Comparison of ENCODE assay signal across 10 cellular contexts in the genomic region with DNA sequence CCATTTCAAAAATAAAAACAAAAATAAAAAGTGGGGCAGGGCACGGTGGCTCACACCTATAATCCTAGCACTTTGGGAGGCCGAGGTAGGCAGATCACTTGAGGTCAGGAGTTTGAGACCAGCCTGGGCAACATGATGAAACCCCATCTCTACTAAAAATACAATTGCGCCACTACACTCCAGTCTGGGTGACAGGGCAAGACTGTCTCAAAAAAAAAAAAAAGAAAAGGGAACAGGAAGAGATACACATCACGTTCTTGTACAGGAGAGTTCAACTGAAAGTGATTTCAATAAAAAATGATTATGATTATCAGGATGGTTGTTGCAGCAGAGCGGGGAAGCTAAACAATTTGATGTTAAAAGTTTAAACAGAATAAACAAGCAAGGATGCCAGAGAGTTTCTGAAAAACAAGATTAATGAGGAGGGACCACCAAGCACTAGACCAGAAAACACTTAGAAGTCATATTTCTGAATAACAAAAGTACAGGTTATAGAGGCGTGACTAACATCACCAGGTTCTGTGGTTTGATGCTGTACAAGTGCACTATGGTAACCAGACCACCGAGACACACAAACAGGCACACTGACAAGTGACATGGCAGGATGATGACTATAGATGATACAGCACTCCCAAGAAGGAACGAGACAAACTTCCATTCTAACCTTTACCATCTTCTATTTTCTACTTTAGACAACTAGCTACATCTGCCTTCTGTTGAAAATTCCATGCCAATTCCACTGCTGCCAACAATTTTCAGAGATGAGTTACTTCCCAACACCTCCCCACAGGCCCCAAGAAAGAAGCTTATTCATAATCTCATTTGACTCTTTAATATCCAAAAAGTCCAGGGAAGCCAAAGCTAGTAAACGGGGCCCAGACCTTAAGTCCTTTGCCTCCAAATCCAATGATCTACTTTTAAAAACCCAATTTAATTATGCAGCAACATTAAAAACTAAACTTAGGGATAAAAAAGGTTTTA. TPM values are rescaled to one million over a fixed set of nuclear protein-coding genes. Genes with fewer than 3 reads are reported as not detected.
A peak's percentile ranks its signal among the peaks of the same experiment; 100 is the strongest.
DNase-seq lines count a peak whose midpoint lies in the region; ATAC-seq, FAIRE-seq and TF ChIP-seq lines count a peak whose summit lies in the region.
"Had no signal": no experiment of that assay in that cellular context is flagged by ENCODE, and none has a peak within 500 bp of the region (broad histone marks: within the 10 kb centered on the region; RNA-seq: fewer than 3 reads in every experiment).

No MANE protein-coding gene starts in this region.

- no peak overlapping the region for H3K9ac ChIP-seq in IMR-90 (ENCODE audit: low read depth, low read length)
- H3K9ac ChIP-seq: parathyroid adenoma had no signal

- peak overlapping the region; percentile 58 to 83 for H3K27ac Mint-ChIP-seq in activated naive CD4-positive, alpha-beta T cell treated with anti-CD3 and anti-CD28 coated beads, Interleukin-2, amount 50 U/mL, for 72 hours

- dilution Hi-C loops in IMR-90 (cut with HindIII; ENCODE audit: low sequenced_read_pairs, unreplicated experiment), result no loop called here

- TF ChIP-seq CTCF in IMR-90 (conservative IDR thresholded peaks at IDR 0.05; ENCODE audit: low read depth, low read length), result no peak
- TF ChIP-seq CTCF in osteoblast (IDR thresholded peaks at IDR 0.05; ENCODE audit: extremely low read depth, low read depth, low read length), result no peak
- no peak for TF ChIP-seq CTCF in tibial nerve (IDR thresholded peaks at IDR 0.05)

- peaks cover 17 to 35% of the 10 kb centered on the region in 2 experiments for H3K79me1 ChIP-seq in IMR-90 (ENCODE audit: low read depth in 1 of 2, low read length in 2 of 2)

- intact Hi-C loops in IMR-90 (cut with micrococcal nuclease), result no loop called here
- intact Hi-C loops in posterior cingulate gyrus (cut with DNase I), result no loop called here

- no peaks in the 10 kb centered on the region for H3K9me3 Mint-ChIP-seq in activated naive CD4-positive, alpha-beta T cell treated with anti-CD3 and anti-CD28 coated beads, Interleukin-2, amount 50 U/mL, for 72 hours

- CTCF ChIA-PET in IMR-90 (lab: Yijun Ruan, JAX), result interaction anchor here (1.0 to 1.1 kb wide), 3 partner anchors 14 to 1662 kb away, joined by 3 to 4 read pairs (median 3); no protein-coding TSS in a partner anchor

- H3K9me3 ChIP-seq in IMR-90 (ENCODE audit: control insufficient read depth, insufficient read depth, low read length) (no peaks in the 10 kb centered on the region), osteoblast (ENCODE audit: low read depth, low read length) (no peaks in the 10 kb centered on the region), tibial nerve (no peaks in the 10 kb centered on the region)
- H3K9me3 ChIP-seq: uterus had no signal

- H3K4me1 ChIP-seq in IMR-90 (ENCODE audit: control insufficient read depth, insufficient read depth, low read length) (peaks cover 8% of the 10 kb centered on the region), osteoblast (ENCODE audit: insufficient read depth, low read length) (peaks cover 15% of the 10 kb centered on the region), tibial nerve (peaks cover 0 to 19% (median 0%) of the 10 kb centered on the region in 4 donors)
- H3K4me1 ChIP-seq: uterus had no signal

- POLR2A ChIA-PET in IMR-90 (lab: Charles Lee; ENCODE audit: unreplicated experiment), result no interaction called here

- peaks cover 27% of the 10 kb centered on the region; the same call in 1 of the 2 replicates for H4K20me1 ChIP-seq in IMR-90 (ENCODE audit: insufficient read depth, low read length)
- H4K20me1 ChIP-seq in osteoblast (ENCODE audit: insufficient read depth, low read length), result peaks cover 21% of the 10 kb centered on the region

- H4K8ac ChIP-seq in IMR-90 (ENCODE audit: low read depth in 2 of 2, low read length in 2 of 2), result no peak overlapping the region

- H2AFZ ChIP-seq in IMR-90 (replicated peaks; ENCODE audit: low read length, poor library complexity) (no peak overlapping the region), osteoblast (ENCODE audit: low read length) (no peak overlapping the region)
- H2AFZ ChIP-seq: parathyroid adenoma had no signal

- peak; percentile 85 for FAIRE-seq in GM12891 (lab: Jason Lieb, UNC)

- H2BK15ac ChIP-seq in IMR-90 (ENCODE audit: low read depth, low read length), result no peak overlapping the region

- no peak overlapping the region for H2AK5ac ChIP-seq in IMR-90 (ENCODE audit: low read depth, low read length)

- H3K4me2 ChIP-seq in IMR-90 (ENCODE audit: low read depth, low read length) (peak overlapping the region; percentile 17; the same call in 1 of the 2 replicates), osteoblast (ENCODE audit: insufficient read depth, low read length) (peak overlapping the region; percentile 34)

- no peak overlapping the region for H2BK20ac ChIP-seq in IMR-90 (ENCODE audit: low read depth, low read length)

- no peak for TF ChIP-seq POLR2A in GM12891 (IDR thresholded peaks at IDR 0.05; ENCODE audit: low read depth, low read length)
- no peak for TF ChIP-seq POLR2A in IMR-90 (IDR thresholded peaks at IDR 0.05; ENCODE audit: low read depth, low read length)
- TF ChIP-seq POLR2A in tibial nerve (IDR thresholded peaks at IDR 0.05), result no peak

- H2AK9ac ChIP-seq in IMR-90 (replicated peaks; ENCODE audit: low read depth, low read length, poor library complexity), result no peak overlapping the region

- H3K36me3 ChIP-seq in IMR-90 (ENCODE audit: control insufficient read depth, insufficient read depth, low read length), result peaks cover 79% of the 10 kb centered on the region
- H3K36me3 ChIP-seq in osteoblast (ENCODE audit: insufficient read depth, low read length), result peaks cover 87% of the 10 kb centered on the region
- peaks cover 3 to 99% (median 58%) of the 10 kb centered on the region in 3 donors for H3K36me3 ChIP-seq in tibial nerve
- H3K36me3 ChIP-seq: uterus had no signal

- H4K91ac ChIP-seq in IMR-90 (ENCODE audit: insufficient read depth, low read depth, low read length), result no peak overlapping the region

- H3K4ac ChIP-seq in IMR-90 (ENCODE audit: low read depth, low read length), result no peak overlapping the region

- H3K14ac ChIP-seq in IMR-90 (replicated peaks; ENCODE audit: low read depth, low read length), result no peak overlapping the region

- H3K56ac ChIP-seq in IMR-90 (ENCODE audit: extremely low read depth, insufficient read depth, low read length), result no peak overlapping the region

- no peak overlapping the region for H3K23ac ChIP-seq in IMR-90 (ENCODE audit: low read depth, low read length)

- H3K18ac ChIP-seq in IMR-90 (ENCODE audit: low read depth, low read length), result no peak overlapping the region

- peak overlapping the region; percentile 15 for H2BK5ac ChIP-seq in IMR-90 (ENCODE audit: low read depth, low read length, poor library complexity, severe bottlenecking)

- H2BK120ac ChIP-seq in IMR-90 (ENCODE audit: low read depth, low read length), result no peak overlapping the region

- peak overlapping the region; percentile 7; the same call in 1 of the 2 replicates for H4K5ac ChIP-seq in IMR-90 (ENCODE audit: low read depth, low read length)

- H3K4me3 ChIP-seq in IMR-90 (ENCODE audit: insufficient read depth, low read depth, low read length) (no peak overlapping the region), osteoblast (ENCODE audit: insufficient read depth, low read length) (no peak overlapping the region), tibial nerve (no peak overlapping the region)
- H3K4me3 ChIP-seq: uterus had no signal

- peaks cover 4 to 42% of the 10 kb centered on the region in 2 donors for H3K36me3 Mint-ChIP-seq in activated naive CD4-positive, alpha-beta T cell treated with anti-CD3 and anti-CD28 coated beads, Interleukin-2, amount 50 U/mL, for 72 hours

- TF ChIP-seq RAD21 in IMR-90 (IDR thresholded peaks at IDR 0.05; ENCODE audit: low read length), result no peak

- no peak overlapping the region for H3K27ac ChIP-seq in IMR-90 (ENCODE audit: insufficient read depth, low read length)
- peak overlapping the region; percentile 65 for H3K27ac ChIP-seq in osteoblast (ENCODE audit: low read depth, low read length)
- no peak overlapping the region for H3K27ac ChIP-seq in tibial nerve
- H3K27ac ChIP-seq: parathyroid adenoma, uterus had no signal

- WGBS in IMR-90 (ENCODE audit: extremely low coverage in 2 of 2, insufficient read length in 1 of 2), 2 experiments, result 92% methylated on average over 2 of the region's 9 CpGs; no CpG with 5 or more reads in 1 of the 2 experiments
- WGBS in tibial nerve, 2 donors, result 65 to 77% methylated on average over 9 of the region's 9 CpGs

- BruUV-seq in IMR-90 (replicated peaks; lab: Mats Ljungman, UMichigan), result no TSS peak

- in situ Hi-C loops in IMR-90 (cut with MboI; ENCODE audit: low sequenced_read_pairs), result no loop called here

- peaks cover 58% of the 10 kb centered on the region for H3K79me2 ChIP-seq in osteoblast (ENCODE audit: insufficient read depth, low read length)

- TF ChIP-seq EP300 in tibial nerve (IDR thresholded peaks at IDR 0.05), result no peak

- H3K27me3 ChIP-seq in IMR-90 (ENCODE audit: control insufficient read depth, insufficient read depth, low read length), result no peaks in the 10 kb centered on the region
- H3K27me3 ChIP-seq in osteoblast (ENCODE audit: insufficient read depth, low read length), result no peaks in the 10 kb centered on the region
- H3K27me3 ChIP-seq in tibial nerve, result no peaks in the 10 kb centered on the region
- H3K27me3 ChIP-seq: uterus had no signal

- H3K9me1 ChIP-seq in IMR-90 (ENCODE audit: insufficient read depth, low read length), result peaks cover 3% of the 10 kb centered on the region; the same call in 1 of the 2 replicates

- ATAC-seq in IMR-90 (ENCODE audit: low read depth), result peak; percentile 64
- peak; percentile 97 to 98 for ATAC-seq in activated naive CD4-positive, alpha-beta T cell treated with anti-CD3 and anti-CD28 coated beads, Interleukin-2, amount 50 U/mL, for 72 hours
- no peak for ATAC-seq in HG03520 (IDR thresholded peaks at IDR 0.05; ENCODE audit: unreplicated experiment)

- DNase-seq in GM12891 (ENCODE audit: insufficient read length, low spot score), result peak; percentile 24
- peak; percentile 43 for DNase-seq in IMR-90
- DNase-seq in activated naive CD4-positive, alpha-beta T cell treated with anti-CD3 and anti-CD28 coated beads, Interleukin-2, amount 50 U/mL, for 72 hours (ENCODE audit: low spot score in 2 of 2), result peak in 1 of 2 donors; percentile 26
- no peak for DNase-seq in osteoblast (ENCODE audit: insufficient read length, low spot score, missing footprints)
- no peak for DNase-seq in tibial nerve (ENCODE audit: low spot score in 2 of 2)
- DNase-seq in cerebellar nuclear complex (lab: John Stamatoyannopoulos, UW), result no peak
- no peak for DNase-seq in posterior cingulate gyrus
- DNase-seq: uterus had no signal

TF ChIP-seq in IMR-90, 13 proteins besides CTCF, POLR2A, EP300 and RAD21 (continues in another document):
- peak; percentile 20; the same call in 1 of the 2 replicates for TF ChIP-seq NFE2L2 (IDR thresholded peaks at IDR 0.05; ENCODE audit: low read depth, low read length)

RNA-seq across cellular contexts. Expression of gene DNAJA2, which starts 11.8 kb away (rescaled TPM):
- polyA plus RNA-seq in GM12891 (2012; ENCODE audit: low read depth, missing spikeins), result 37.7 TPM
- total RNA-seq in IMR-90 (2012; rRNA removed), result 53.9 and 109 TPM in 2 replicates
- 13.1 and 18.6 TPM in 2 replicates for polyA plus RNA-seq in IMR-90 (2012; rRNA removed)
- polyA plus RNA-seq in IMR-90 (2012; cell fraction: cytosol; rRNA removed), result 2.8 and 3.6 TPM in 2 replicates
- 1.5 and 9.1 TPM in 2 replicates for polyA plus RNA-seq in IMR-90 (2012; cell fraction: nucleus; rRNA removed; ENCODE audit: low replicate concordance)
- 10 to 100 TPM; 55.4 to 61.4 TPM for total RNA-seq in activated naive CD4-positive, alpha-beta T cell treated with anti-CD3 and anti-CD28 coated beads, Interleukin-2, amount 50 U/mL, for 72 hours
- 83.2 and 87.8 TPM in 2 replicates for total RNA-seq in osteoblast
- 10 to 100 TPM; 27.2 to 48.5 (median 31.7) TPM for total RNA-seq in tibial nerve

Comparison
In these comparisons a context has a peak if more than half of its experiments do, and no peak if none do; other contexts are left out.
1. DNase-seq: peak in GM12891 (single experiment) and IMR-90 (single experiment); none in osteoblast (single experiment), tibial nerve (0 of 2), cerebellar nuclear complex (0 of 2) and posterior cingulate gyrus (0 of 10).